14 cellular contexts compared by ENCODE assay signal in genomic region chr1:209618756-209619420, GRCh38. TPM values are rescaled to one million over a fixed set of nuclear protein-coding genes. Genes with fewer than 3 reads are reported as not detected.
DNase-seq lines count a peak whose midpoint lies in the region; ATAC-seq, FAIRE-seq and TF ChIP-seq lines count a peak whose summit lies in the region.
"Had no signal": no experiment of that assay in that cellular context is flagged by ENCODE, and none has a peak within 500 bp of the region (broad histone marks: within the 10 kb centered on the region; RNA-seq: fewer than 3 reads in every experiment).

No MANE protein-coding gene starts in this region.

- peaks cover 15% of the 10 kb centered on the region for H3K36me3 Mint-ChIP-seq in type B pancreatic cell
- H3K36me3 Mint-ChIP-seq: naive thymus-derived CD8-positive, alpha-beta T cell had no signal

- H3K9me3 ChIP-seq in BLaER1 treated with 17β-estradiol and CSF1 and Interleukin-3, amounts not matched to agents 10 nM and 100 nM (replicated peaks in 1 of 11) = peaks cover 0 to 11% (median 0%) of the 10 kb centered on the region in 11 experiments; a peak in 2 of 22 replicates
- H3K9me3 ChIP-seq in mucosa of rectum (ENCODE audit: control insufficient read depth in 2 of 2, low read length in 2 of 2) = no peaks in the 10 kb centered on the region
- H3K9me3 ChIP-seq: HAP-1, SJSA1 had no signal

- no peaks in the 10 kb centered on the region for H3K27me3 Mint-ChIP-seq in type B pancreatic cell

- no peaks in the 10 kb centered on the region for H4K20me1 ChIP-seq in BLaER1 treated with 17β-estradiol and CSF1 and Interleukin-3, amounts not matched to agents 10 nM and 100 nM

- peaks cover 0 to 100% (median 6%) of the 10 kb centered on the region in 11 experiments; a peak in 12 of 22 replicates for H3K36me3 ChIP-seq in BLaER1 treated with 17β-estradiol and CSF1 and Interleukin-3, amounts not matched to agents 10 nM and 100 nM
- peaks cover 48 to 57% of the 10 kb centered on the region in 2 donors for H3K36me3 ChIP-seq in mucosa of rectum (ENCODE audit: control insufficient read depth in 2 of 2, insufficient read depth in 2 of 2, low read length in 2 of 2)
- H3K36me3 ChIP-seq: HAP-1, SJSA1 had no signal

- peaks cover 25 to 32% (median 29%) of the 10 kb centered on the region in 10 experiments for H3K4me1 ChIP-seq in BLaER1 treated with 17β-estradiol and CSF1 and Interleukin-3, amounts not matched to agents 10 nM and 100 nM
- peaks cover 13 to 41% of the 10 kb centered on the region in 2 donors for H3K4me1 ChIP-seq in mucosa of rectum (ENCODE audit: control insufficient read depth in 2 of 2, insufficient read depth in 2 of 2, low read length in 2 of 2)
- H3K4me1 ChIP-seq: HAP-1, SJSA1 had no signal

- peak overlapping the region; percentile 41 to 76 (median 71) for H3K4me2 ChIP-seq in BLaER1 treated with 17β-estradiol and CSF1 and Interleukin-3, amounts not matched to agents 10 nM and 100 nM
- H3K4me2 ChIP-seq: KMS-11 had no signal

- no peaks in the 10 kb centered on the region for H3K27me3 ChIP-seq in BLaER1 treated with 17β-estradiol and CSF1 and Interleukin-3, amounts not matched to agents 10 nM and 100 nM
- H3K27me3 ChIP-seq in mucosa of rectum (ENCODE audit: control insufficient read depth in 2 of 2, insufficient read depth in 2 of 2, low read length in 2 of 2) = no peaks in the 10 kb centered on the region
- H3K27me3 ChIP-seq: SJSA1 had no signal

- no peak overlapping the region for H3K4me3 ChIP-seq in BLaER1 treated with 17β-estradiol and CSF1 and Interleukin-3, amounts not matched to agents 10 nM and 100 nM
- no peak overlapping the region for H3K4me3 ChIP-seq in mucosa of rectum (ENCODE audit: low read length in 2 of 2)
- H3K4me3 ChIP-seq: HAP-1, SJSA1 had no signal

- no peak overlapping the region for H3K4me3 Mint-ChIP-seq in type B pancreatic cell
- H3K4me3 Mint-ChIP-seq: activated T-cell treated with anti-CD3 and anti-CD28 coated beads, Interleukin-2, amount 50 U/mL, for 4 hours; naive thymus-derived CD8-positive, alpha-beta T cell had no signal

- ATAC-seq in GM18868 (IDR thresholded peaks at IDR 0.05; ENCODE audit: unreplicated experiment) = no peak
- ATAC-seq: naive thymus-derived CD8-positive, alpha-beta T cell had no signal

- H3K9ac ChIP-seq in BLaER1 treated with 17β-estradiol and CSF1 and Interleukin-3, amounts not matched to agents 10 nM and 100 nM = peak overlapping the region in 1 of 11 experiments; percentile 18; a peak in 1 of 22 replicates
- no peak overlapping the region for H3K9ac ChIP-seq in mucosa of rectum (ENCODE audit: low read depth in 1 of 2, low read length in 2 of 2)
- H3K9ac ChIP-seq: KMS-11 had no signal

- peaks cover 21% of the 10 kb centered on the region for H3K4me1 Mint-ChIP-seq in type B pancreatic cell (ENCODE audit: unreplicated experiment)

- no peaks in the 10 kb centered on the region for H3K9me3 Mint-ChIP-seq in type B pancreatic cell
- H3K9me3 Mint-ChIP-seq: activated T-cell treated with anti-CD3 and anti-CD28 coated beads, Interleukin-2, amount 50 U/mL, for 4 hours; naive thymus-derived CD8-positive, alpha-beta T cell had no signal

- TF ChIP-seq CTCF in D721Med (IDR thresholded peaks at IDR 0.05; ENCODE audit: insufficient read depth, missing control alignments) = no peak
- no peak for TF ChIP-seq CTCF in type B pancreatic cell (conservative IDR thresholded peaks at IDR 0.05)

- no peak for FAIRE-seq in GM12891 (lab: Jason Lieb, UNC)
- no peak for FAIRE-seq in D721Med (lab: Jason Lieb, UNC)

- peak overlapping the region in 6 of 11 experiments; percentile 1 to 49 (median 27); a peak in 6 of 22 replicates for H3K27ac ChIP-seq in BLaER1 treated with 17β-estradiol and CSF1 and Interleukin-3, amounts not matched to agents 10 nM and 100 nM
- H3K27ac ChIP-seq in epithelial cell of prostate (peak overlapping the region; percentile 100), mucosa of rectum (ENCODE audit: low read depth in 2 of 2, low read length in 2 of 2) (peak overlapping the region; percentile 13 to 47)
- H3K27ac ChIP-seq: KMS-11, SJSA1 had no signal

- TF ChIP-seq POLR2A in GM12891 (IDR thresholded peaks at IDR 0.05; ENCODE audit: low read depth, low read length) = no peak

- no peak overlapping the region for H3K27ac Mint-ChIP-seq in type B pancreatic cell
- H3K27ac Mint-ChIP-seq: naive thymus-derived CD8-positive, alpha-beta T cell had no signal

- DNase-seq in NCI-H1694 (lab: John Stamatoyannopoulos, UW) (peak; percentile 53), epithelial cell of prostate (ENCODE audit: low read depth, low spot score) (no peak), GM12891 (ENCODE audit: insufficient read length, low spot score) (no peak), D721Med (ENCODE audit: insufficient read length, low spot score) (no peak), type B pancreatic cell (ENCODE audit: extremely low spot score, unreplicated experiment) (no peak)
- DNase-seq: activated T-cell treated with anti-CD3 and anti-CD28 coated beads, Interleukin-2, amount 50 U/mL, for 4 hours; naive thymus-derived CD8-positive, alpha-beta T cell; NCI-H526 treated with DMSO at 0.1 percent for 48 hours had no signal

TF ChIP-seq in GM12891, 5 proteins besides CTCF, POLR2A, EP300 and RAD21:
- TF ChIP-seq POLR2AphosphoS5 (IDR thresholded peaks at IDR 0.05; ENCODE audit: low read depth, low read length) (no peak), PAX5 (IDR thresholded peaks at IDR 0.05; ENCODE audit: insufficient read depth, low read length, severe bottlenecking) (no peak), SPI1 (IDR thresholded peaks at IDR 0.05; ENCODE audit: low read depth, low read length) (no peak), TAF1 (IDR thresholded peaks at IDR 0.05; ENCODE audit: low read depth, low read length) (no peak), POU2F2 (IDR thresholded peaks at IDR 0.05; ENCODE audit: low read depth, low read length) (no peak)
TF ChIP-seq in GM12891: peak in this region for 0.

RNA-seq across cellular contexts. Expression of gene LAMB3, which starts 33.3 kb away (rescaled TPM):
- 0.26 TPM for polyA plus RNA-seq in GM12891 (2012; ENCODE audit: low read depth, missing spikeins)
- total RNA-seq in type B pancreatic cell (ENCODE audit: low replicate concordance) = 17.0 and 47.3 TPM in 2 replicates

RNA-seq across cellular contexts. Expression of gene CAMK1G, which starts 35.4 kb away (rescaled TPM):
- 0.21 TPM for polyA plus RNA-seq in GM12891 (2012; ENCODE audit: low read depth, missing spikeins)
- total RNA-seq in type B pancreatic cell (ENCODE audit: low replicate concordance) = 2.0 and 9.4 TPM in 2 replicates
- total RNA-seq: naive thymus-derived CD8-positive, alpha-beta T cell had no signal
- polyA plus RNA-seq: naive thymus-derived CD8-positive, alpha-beta T cell had no signal

RNA-seq across cellular contexts. Expression of gene G0S2, which starts 56.3 kb away (rescaled TPM):
- polyA plus RNA-seq in GM12891 (2012; ENCODE audit: low read depth, missing spikeins) = 0.40 TPM
- total RNA-seq in type B pancreatic cell (ENCODE audit: low replicate concordance) = 0.88 and 6.4 TPM in 2 replicates
- total RNA-seq: naive thymus-derived CD8-positive, alpha-beta T cell; SJSA1 had no signal
- polyA plus RNA-seq: naive thymus-derived CD8-positive, alpha-beta T cell had no signal

Comparison
In these comparisons a context has a peak if more than half of its experiments do, and no peak if none do; other contexts are left out.
1. H3K27ac ChIP-seq: peak in every context shown above with its lines; median percentile 100 in epithelial cell of prostate; 30 in mucosa of rectum; 27 in BLaER1 treated with 17β-estradiol and CSF1 and Interleukin-3, amounts not matched to agents 10 nM and 100 nM.